In genomic region chr5:139528680-139529079, GRCh38 we compare ENCODE assay signal across 1 cellular context.
TF ChIP-seq lines count a peak whose summit lies in the region.

No MANE protein-coding gene starts in this region.

TF ChIP-seq in HepG2, 621 proteins besides CTCF, POLR2A, EP300 and RAD21:
- peak; percentile 94 for TF ChIP-seq ZBTB38 (CRISPR knock-in tag; IDR thresholded peaks at IDR 0.05)
